Comparison of ENCODE assay signal across 8 cellular contexts in genomic region chr10:116849271-116850057, GRCh38. TPM values are rescaled to one million over a fixed set of nuclear protein-coding genes. Genes with fewer than 3 reads are reported as not detected.
DNase-seq lines count a peak whose midpoint lies in the region; TF ChIP-seq lines count a peak whose summit lies in the region.

A gene with protein sequence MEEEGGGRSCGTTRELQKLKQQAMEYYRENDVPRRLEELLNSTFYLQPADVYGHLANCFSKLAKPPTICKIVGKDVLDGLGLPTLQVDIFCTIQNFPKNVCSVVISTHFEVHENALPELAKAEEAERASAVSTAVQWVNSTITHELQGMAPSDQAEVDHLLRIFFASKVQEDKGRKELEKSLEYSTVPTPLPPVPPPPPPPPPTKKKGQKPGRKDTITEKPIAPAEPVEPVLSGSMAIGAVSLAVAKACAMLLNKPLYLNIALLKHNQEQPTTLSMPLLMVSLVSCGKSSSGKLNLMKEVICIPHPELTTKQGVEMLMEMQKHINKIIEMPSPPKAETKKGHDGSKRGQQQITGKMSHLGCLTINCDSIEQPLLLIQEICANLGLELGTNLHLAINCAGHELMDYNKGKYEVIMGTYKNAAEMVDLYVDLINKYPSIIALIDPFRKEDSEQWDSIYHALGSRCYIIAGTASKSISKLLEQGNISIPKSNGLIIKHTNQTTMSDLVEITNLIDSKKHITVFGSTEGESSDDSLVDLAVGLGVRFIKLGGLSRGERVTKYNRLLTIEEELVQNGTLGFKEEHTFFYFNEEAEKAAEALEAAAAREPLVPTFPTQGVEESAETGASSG (plus strand): TSS chr10:116849499. CDS start chr10:116849567, 68 bp downstream.

- CTCF ChIA-PET in HEK293T (lab: Yijun Ruan, JAX), result interaction anchor here (0.6 to 1.5 kb wide), 2 partner anchors 9 to 581 kb away, joined by 3 read pairs; no protein-coding TSS in a partner anchor

- peak within 1 kb of the TSS; percentile 77 for H3K27ac ChIP-seq in WERI-Rb-1
- H3K27ac ChIP-seq in epithelial cell of prostate, result peak within 1 kb of the TSS; percentile 44
- H3K27ac ChIP-seq in testis, result peak within 1 kb of the TSS; percentile 48 to 60

- POLR2A ChIA-PET in HEK293T (lab: Yijun Ruan, JAX), result interaction anchor here (0.7 to 1.7 kb wide), 4 partner anchors 10 to 318 kb away, joined by 3 to 15 read pairs (median 4); no protein-coding TSS in a partner anchor

- TF ChIP-seq POLR2A in testis (IDR thresholded peaks at IDR 0.05), result no peak

- 1 to 2% methylated on average over 25 to 44 of the region's 54 CpGs for WGBS in testis, 2 donors

- DNase-seq in activated T-cell treated with anti-CD3 and anti-CD28 coated beads for 48 hours (ENCODE audit: low read depth) (peak; percentile 23), activated T-cell treated with anti-CD3 and anti-CD28 coated beads for 4 hours (no peak), HEK293T (ENCODE audit: extremely low spot score) (peak; percentile 95), NCI-H1436 (lab: John Stamatoyannopoulos, UW) (peak; percentile 94), WERI-Rb-1 (peak; percentile 94), epithelial cell of prostate (ENCODE audit: low read depth, low spot score) (peak; percentile 37), midbrain (lab: John Stamatoyannopoulos, UW) (peak; percentile 82), testis (peak; percentile 91)

- H3K36me3 ChIP-seq in WERI-Rb-1 (no peaks in the 10 kb centered on the region), testis (ENCODE audit: low read depth, missing control alignments) (no peaks in the 10 kb centered on the region)

- H3K9me3 ChIP-seq in WERI-Rb-1 (ENCODE audit: severe bottlenecking) (no peaks in the 10 kb centered on the region), testis (no peaks in the 10 kb centered on the region)

- intact Hi-C loops in testis (cut with DNase I; ENCODE audit: low total_unique reads), result no loop called here

- H3K4me3 ChIP-seq in WERI-Rb-1 (ENCODE audit: low read depth, low read length) (peak within 1 kb of the TSS; percentile 93), testis (peak within 1 kb of the TSS; percentile 73 to 74)

- peaks cover 12% of the 10 kb centered on the region for H3K4me1 ChIP-seq in testis

- TF ChIP-seq CTCF in WERI-Rb-1 (IDR thresholded peaks at IDR 0.05; ENCODE audit: low read depth, low read length) (no peak), testis (IDR thresholded peaks at IDR 0.05) (no peak)

- H3K27me3 ChIP-seq in WERI-Rb-1 (ENCODE audit: insufficient read depth, low read depth, severe bottlenecking) (no peaks in the 10 kb centered on the region), testis (no peaks in the 10 kb centered on the region)

TF ChIP-seq in HEK293T, 16 proteins besides CTCF, POLR2A, EP300 and RAD21:
- TF ChIP-seq LEF1 (IDR thresholded peaks at IDR 0.05; ENCODE audit: borderline replicate concordance) (no peak), L3MBTL2 (conservative IDR thresholded peaks at IDR 0.05) (peak; percentile 92)

RNA-seq across cellular contexts. Expression of the gene that starts here (rescaled TPM):
- 1 to 10 TPM; 1.8 to 5.6 TPM for total RNA-seq in testis
- 9.8 TPM for polyA plus RNA-seq in testis (ENCODE audit: insufficient read depth, low read depth, low replicate concordance)
